8 cellular contexts compared by ENCODE assay signal in the genomic region with DNA sequence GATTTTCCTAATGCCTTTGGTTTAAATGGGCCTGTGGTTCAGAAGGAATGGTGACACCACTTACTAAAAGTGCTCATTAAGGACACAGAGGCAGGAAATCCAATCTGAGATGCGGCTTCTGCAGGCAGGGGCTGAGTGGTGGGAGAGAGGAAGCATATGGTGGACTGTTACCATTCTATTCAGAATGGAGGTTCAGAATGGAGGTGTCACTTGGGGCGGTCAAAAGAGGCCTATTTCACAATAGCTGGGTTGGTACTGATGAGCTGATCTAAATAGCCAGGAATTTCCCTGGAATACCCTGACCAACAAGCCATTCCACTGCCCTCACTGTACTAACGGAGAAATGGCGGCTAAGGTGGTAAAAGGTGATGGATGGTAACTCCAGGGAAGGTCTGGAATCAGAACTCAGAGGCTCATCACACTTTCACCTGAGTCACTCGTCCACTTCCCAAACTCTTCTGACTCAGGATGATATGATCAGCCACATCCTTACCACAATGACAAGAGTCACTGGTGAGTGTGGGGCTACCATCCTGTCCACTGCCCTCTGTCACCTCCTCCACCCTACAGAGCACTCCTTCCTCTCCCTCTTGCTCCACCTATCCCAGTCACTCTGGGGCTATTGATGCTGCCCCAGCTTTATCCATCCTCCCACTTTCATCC. TPM values are rescaled to one million over a fixed set of nuclear protein-coding genes. Genes with fewer than 3 reads are reported as not detected.
A peak's percentile ranks its signal among the peaks of the same experiment; 100 is the strongest.
DNase-seq lines count a peak whose midpoint lies in the region; ATAC-seq lines count a peak whose summit lies in the region.

No MANE protein-coding gene starts in this region.

- H3K4me3 Mint-ChIP-seq in stimulated activated naive B cell treated with anti-CD40 and anti-IgM and Interleukin-4, amounts not matched to agents 10 μg/mL and 1 μg/mL and 100 μg/mL, for 72 hours: no peak overlapping the region

- no peak overlapping the region for H3K27ac Mint-ChIP-seq in stimulated activated naive B cell treated with anti-CD40 and anti-IgM and Interleukin-4, amounts not matched to agents 10 μg/mL and 1 μg/mL and 100 μg/mL, for 72 hours

- no peaks in the 10 kb centered on the region for H3K27me3 Mint-ChIP-seq in stimulated activated naive B cell treated with anti-CD40 and anti-IgM and Interleukin-4, amounts not matched to agents 10 μg/mL and 1 μg/mL and 100 μg/mL, for 72 hours

- no peak for ATAC-seq in stimulated activated naive B cell treated with anti-CD40 and anti-IgM and Interleukin-4, amounts not matched to agents 10 μg/mL and 1 μg/mL and 100 μg/mL, for 72 hours (replicated peaks)

- H3K9me3 Mint-ChIP-seq in stimulated activated naive B cell treated with anti-CD40 and anti-IgM and Interleukin-4, amounts not matched to agents 10 μg/mL and 1 μg/mL and 100 μg/mL, for 72 hours: no peaks in the 10 kb centered on the region

- DNase-seq in A172 (ENCODE audit: low spot score) (peak; percentile 77), EH (ENCODE audit: low read depth) (peak; percentile 48), SW480 (ENCODE audit: low spot score) (peak; percentile 49), kidney tubule cell (ENCODE audit: low spot score) (peak; percentile 95), SK-N-DZ (ENCODE audit: low spot score) (no peak), SKM-1 (lab: John Stamatoyannopoulos, UW; ENCODE audit: unreplicated experiment) (no peak), T1000 (lab: John Stamatoyannopoulos, UW) (no peak)
- no peak for DNase-seq in stimulated activated naive B cell treated with anti-CD40 and anti-IgM and Interleukin-4, amounts not matched to agents 10 μg/mL and 1 μg/mL and 100 μg/mL, for 72 hours

- H3K36me3 Mint-ChIP-seq in stimulated activated naive B cell treated with anti-CD40 and anti-IgM and Interleukin-4, amounts not matched to agents 10 μg/mL and 1 μg/mL and 100 μg/mL, for 72 hours: peaks cover 20 to 26% of the 10 kb centered on the region in 2 donors

- no peaks in the 10 kb centered on the region for H3K4me1 Mint-ChIP-seq in stimulated activated naive B cell treated with anti-CD40 and anti-IgM and Interleukin-4, amounts not matched to agents 10 μg/mL and 1 μg/mL and 100 μg/mL, for 72 hours

RNA-seq across cellular contexts. Expression of gene RFT1, which starts 15.7 kb away (rescaled TPM):
- 27.0 and 33.6 TPM in 2 replicates for total RNA-seq in A172 (2014; rRNA removed; shearing (Covaris generic))
- polyA plus RNA-seq in SK-N-DZ (2014; cell fraction: cytosol; rRNA removed): 6.0 and 9.5 TPM in 2 replicates
- polyA plus RNA-seq in SK-N-DZ (2014; cell fraction: nucleus; rRNA removed): 10.0 and 12.3 TPM in 2 replicates

RNA-seq across cellular contexts. Expression of gene PRKCD, which starts 46.5 kb away (rescaled TPM):
- 2.5 and 3.4 TPM in 2 replicates for total RNA-seq in A172 (2014; rRNA removed; shearing (Covaris generic))
- 0.83 and 1.1 TPM in 2 replicates for polyA plus RNA-seq in SK-N-DZ (2014; cell fraction: cytosol; rRNA removed)
- polyA plus RNA-seq in SK-N-DZ (2014; cell fraction: nucleus; rRNA removed): 1.4 and 14.4 TPM in 2 replicates

Comparison
In these comparisons a context has a peak if more than half of its experiments do, and no peak if none do; other contexts are left out.
1. DNase-seq: peak in A172 (single experiment), EH (single experiment), SW480 (single experiment) and kidney tubule cell (single experiment); none in SK-N-DZ (single experiment), stimulated activated naive B cell treated with anti-CD40 and anti-IgM and Interleukin-4, amounts not matched to agents 10 μg/mL and 1 μg/mL and 100 μg/mL, for 72 hours (single experiment), SKM-1 (single experiment) and T1000 (single experiment).